ENCODE assay signal across 7 cellular contexts in genomic region chr6:77105091-77105490, GRCh38.
"Had no signal": no experiment of that assay in that cellular context is flagged by ENCODE, and none has a peak within 500 bp of the region (broad histone marks: within the 10 kb centered on the region; RNA-seq: fewer than 3 reads in every experiment).

No MANE protein-coding gene starts in this region.

- H3K4me3 Mint-ChIP-seq: HFFc6 had no signal

- H3K27ac ChIP-seq: GM23248 had no signal

- H3K9ac ChIP-seq: GM23248 had no signal

- DNase-seq: GM23248, GOT3, H7, HFFc6, IMR-90 had no signal

- H3K36me3 ChIP-seq: HAP-1 had no signal

- H3K9me3 Mint-ChIP-seq: HFFc6 had no signal

- H3K4me3 ChIP-seq: GM23248, HAP-1, K562 had no signal

- H3K4me1 ChIP-seq: HAP-1 had no signal

- H3K27ac Mint-ChIP-seq: HFFc6 had no signal

- H3K9me3 ChIP-seq: HAP-1 had no signal
